In the genomic region with DNA sequence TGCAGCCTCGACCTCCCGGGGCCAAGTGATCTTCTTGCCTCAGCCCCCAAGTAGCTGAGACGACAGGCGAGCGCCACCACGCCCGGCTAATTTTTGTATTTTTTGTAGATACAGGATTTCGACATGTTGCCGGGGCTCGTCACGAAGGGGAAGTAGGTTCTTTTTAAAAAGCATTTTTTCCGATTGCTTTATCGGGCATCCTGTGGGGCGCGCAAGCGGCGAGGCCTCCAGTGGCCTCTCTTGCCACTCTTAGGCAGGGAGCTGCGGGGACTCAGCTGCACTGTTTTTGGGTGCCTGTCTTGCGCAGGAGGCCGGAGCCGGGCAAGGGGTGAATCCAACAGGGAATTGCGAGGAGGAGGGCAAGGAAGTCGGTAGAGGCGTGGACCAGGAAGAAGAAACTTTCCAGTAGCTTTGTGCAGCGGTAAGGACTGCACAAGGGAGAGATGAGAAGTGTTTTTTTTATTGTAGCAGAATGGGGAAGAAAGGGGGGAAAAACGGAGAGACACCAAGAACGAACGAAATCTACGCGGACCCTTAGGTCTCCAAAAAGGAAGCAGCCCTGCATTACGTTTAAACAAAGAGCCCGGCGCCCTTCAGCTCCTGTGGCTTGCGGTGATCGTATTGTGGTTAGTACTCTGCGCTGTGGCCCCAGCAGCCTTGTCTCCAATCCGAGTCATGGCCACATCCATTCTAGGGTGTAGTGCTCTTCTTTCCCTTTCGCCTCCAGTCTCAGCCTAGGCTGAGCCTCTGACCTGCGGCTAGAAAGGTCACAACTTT, we compare ENCODE assay signal across 8 cellular contexts.
DNase-seq lines count a peak whose midpoint lies in the region; ATAC-seq and TF ChIP-seq lines count a peak whose summit lies in the region.

No MANE protein-coding gene starts in this region.

- intact Hi-C loops in spleen (cut with DNase I; ENCODE audit: low total_unique reads): no loop called here

- no peaks in the 10 kb centered on the region for H3K36me3 ChIP-seq in spleen
- H3K36me3 ChIP-seq in HAP-1 (replicated peaks): no peaks in the 10 kb centered on the region

- in situ Hi-C loops in HAP-1 (cut with MboI; ENCODE audit: low sequenced_read_pairs): no loop called here

- peak; percentile 56 for ATAC-seq in HG03354 (IDR thresholded peaks at IDR 0.05; ENCODE audit: poor library complexity, severe bottlenecking, unreplicated experiment)

- no peak for TF ChIP-seq CTCF in spleen (IDR thresholded peaks at IDR 0.05 in 8 of 11, conservative IDR thresholded peaks at IDR 0.05 in 3 of 11)

- H3K27ac ChIP-seq in spleen: peak overlapping the region in 6 of 8 donors; percentile 16 to 75 (median 49)

- peaks cover 0 to 52% (median 13%) of the 10 kb centered on the region in 7 donors for H3K27me3 ChIP-seq in spleen (replicated peaks in 1 of 7)
- H3K27me3 ChIP-seq in HAP-1 (ENCODE audit: low read depth): no peaks in the 10 kb centered on the region

- H3K4me3 ChIP-seq in GM08714 (ENCODE audit: low read length): peak overlapping the region; percentile 46; the same call in 1 of the 2 replicates
- H3K4me3 ChIP-seq in spleen: peak overlapping the region in 7 of 8 donors; percentile 25 to 63 (median 40)
- H3K4me3 ChIP-seq in HAP-1: no peak overlapping the region

- peaks cover 6 to 39% (median 17%) of the 10 kb centered on the region in 6 donors for H3K4me1 ChIP-seq in spleen
- no peaks in the 10 kb centered on the region for H3K4me1 ChIP-seq in HAP-1

- whole genome bisulfite sequencing in spleen, 5 donors: 3 to 11% (median 4%) methylated on average over 39 of the region's 39 CpGs

- no peak for TF ChIP-seq POLR2A in spleen (IDR thresholded peaks at IDR 0.05)

- peaks cover 0 to 5% (median 0%) of the 10 kb centered on the region in 8 donors for H3K9me3 ChIP-seq in spleen
- 0 out of 2 replicates have a peak, but pooled peaks cover 2% of the 10 kb centered on the region for H3K9me3 ChIP-seq in HAP-1

- DNase-seq in activated CD8-positive, alpha-beta memory T cell treated with anti-CD3 and anti-CD28 coated beads for 24 hours: peak; percentile 78
- peak; percentile 22 for DNase-seq in fibroblast of gingiva (ENCODE audit: low read depth)
- peak; percentile 88 for DNase-seq in spleen
- DNase-seq in anterior cingulate cortex (lab: John Stamatoyannopoulos, UW): no peak
- DNase-seq in HAP-1 (ENCODE audit: low spot score in 2 of 2): no peak
- DNase-seq in SHP77 (lab: John Stamatoyannopoulos, UW): no peak

Comparison
In these comparisons a context has a peak if more than half of its experiments do, and no peak if none do; other contexts are left out.
1. DNase-seq: peak in activated CD8-positive, alpha-beta memory T cell treated with anti-CD3 and anti-CD28 coated beads for 24 hours (single experiment), fibroblast of gingiva (single experiment) and spleen (single experiment); none in anterior cingulate cortex (0 of 58), HAP-1 (0 of 2) and SHP77 (0 of 2).